Comparison of ENCODE assay signal across 10 cellular contexts in genomic region chr6:5032706-5033105, GRCh38. TPM values are rescaled to one million over a fixed set of nuclear protein-coding genes. Genes with fewer than 3 reads are reported as not detected.
DNase-seq lines count a peak whose midpoint lies in the region; ATAC-seq and TF ChIP-seq lines count a peak whose summit lies in the region.
"Not testable (repeated sequence)": the region's sequence is repeated elsewhere in the genome, so short reads cannot be mapped to it uniquely, and the experiment has no call there.
"Had no signal": no experiment of that assay in that cellular context is flagged by ENCODE, and none has a peak within 500 bp of the region (broad histone marks: within the 10 kb centered on the region; RNA-seq: fewer than 3 reads in every experiment).

No MANE protein-coding gene starts in this region.

- not testable (repeated sequence) for H4K20me1 ChIP-seq in smooth muscle cell (ENCODE audit: low read depth)

- ATAC-seq in esophagus mucosa: peak; percentile 49

- not testable (repeated sequence) for H3K79me2 ChIP-seq in smooth muscle cell (ENCODE audit: low read depth)

- not testable (repeated sequence) for H3K36me3 ChIP-seq in A673 (ENCODE audit: insufficient read depth, low read length, poor library complexity, severe bottlenecking); brain microvascular endothelial cell (replicated peaks); smooth muscle cell (ENCODE audit: low read depth)

- not testable (repeated sequence) for DNase-seq in A673 (ENCODE audit: low spot score); brain microvascular endothelial cell; mesothelial cell of epicardium (ENCODE audit: low spot score in 2 of 2, unreplicated experiment in 2 of 2); smooth muscle cell (lab: John Stamatoyannopoulos, UW; ENCODE audit: unreplicated experiment)
- peak; percentile 57 for DNase-seq in GM03348 (ENCODE audit: low spot score)
- peak; percentile 35 for DNase-seq in NCI-H460 (ENCODE audit: extremely low read depth, low read depth)
- peak; percentile 58 for DNase-seq in hepatic stellate cell (ENCODE audit: low spot score)

- CTCF ChIA-PET in A673 (lab: Charles Lee): not testable (repeated sequence)

- H3K4me3 ChIP-seq in A673 (ENCODE audit: low read depth, low read length, poor library complexity, severe bottlenecking): not testable (repeated sequence)
- H3K4me3 ChIP-seq in brain microvascular endothelial cell (ENCODE audit: low read depth, low read length) (peak overlapping the region; percentile 41), smooth muscle cell (peak overlapping the region; percentile 21)

- not testable (repeated sequence) for TF ChIP-seq CTCF in A673 (conservative IDR thresholded peaks at IDR 0.05; ENCODE audit: low read depth, low read length); brain microvascular endothelial cell (IDR thresholded peaks at IDR 0.05; ENCODE audit: low read depth, low read length, missing control alignments); mesothelial cell of epicardium (IDR thresholded peaks at IDR 0.05; ENCODE audit: unreplicated experiment); smooth muscle cell (IDR thresholded peaks at IDR 0.05; ENCODE audit: borderline replicate concordance, insufficient read depth, poor library complexity, severe bottlenecking)

- H3K9me3 Mint-ChIP-seq in mesothelial cell of epicardium: not testable (repeated sequence)

- intact Hi-C loops in A673 (cut with micrococcal nuclease; ENCODE audit: unreplicated experiment): loop anchor here (10.0 kb wide), 1 partner anchor 98 kb away; no protein-coding TSS in a partner anchor

- peak overlapping the region; percentile 73 for H3K27ac ChIP-seq in A673 (ENCODE audit: low read depth, low read length, poor library complexity, severe bottlenecking)
- not testable (repeated sequence) for H3K27ac ChIP-seq in brain microvascular endothelial cell; smooth muscle cell (ENCODE audit: low read depth)

- H3K27ac Mint-ChIP-seq in mesothelial cell of epicardium: not testable (repeated sequence)

- H3K4me2 ChIP-seq in smooth muscle cell: peak overlapping the region; percentile 76

- WGBS in smooth muscle cell (ENCODE audit: low lambda C conversion rate): 25% methylated on average over 7 of the region's 13 CpGs

- peak overlapping the region; percentile 43 for H3K4me3 Mint-ChIP-seq in mesothelial cell of epicardium

- H2AFZ ChIP-seq in smooth muscle cell (ENCODE audit: low read depth): peak overlapping the region; percentile 75

- not testable (repeated sequence) for H3K9ac ChIP-seq in smooth muscle cell (ENCODE audit: low read depth)

- not testable (repeated sequence) for H3F3A ChIP-seq in smooth muscle cell (ENCODE audit: low read depth)

- peaks cover 49% of the 10 kb centered on the region for H3K4me1 ChIP-seq in A673 (ENCODE audit: insufficient read depth, low read length, poor library complexity, severe bottlenecking)
- H3K4me1 ChIP-seq in smooth muscle cell (ENCODE audit: low read depth): not testable (repeated sequence)

- not testable (repeated sequence) for H3K9me3 ChIP-seq in A673 (ENCODE audit: low read depth, low read length, poor library complexity, severe bottlenecking); smooth muscle cell (replicated peaks; ENCODE audit: low read depth)

- in situ Hi-C loops in brain microvascular endothelial cell (cut with HindIII; ENCODE audit: low pct_ligation_motif_present, low sequenced_read_pairs): not testable (repeated sequence)

- H3K4me1 Mint-ChIP-seq in mesothelial cell of epicardium: peaks cover 40% of the 10 kb centered on the region

- H3K27me3 Mint-ChIP-seq in mesothelial cell of epicardium (ENCODE audit: low read depth): not testable (repeated sequence)

- not testable (repeated sequence) for BruUV-seq in A673 (replicated peaks; lab: Mats Ljungman, UMichigan)

- not testable (repeated sequence) for H3K27me3 ChIP-seq in A673 (replicated peaks; ENCODE audit: insufficient read depth, low read depth, low read length, poor library complexity); brain microvascular endothelial cell (replicated peaks); smooth muscle cell (ENCODE audit: low read depth)

- POLR2A ChIA-PET in A673 (lab: Charles Lee; ENCODE audit: low non-redundant PET): not testable (repeated sequence)

- not testable (repeated sequence) for H3K36me3 Mint-ChIP-seq in mesothelial cell of epicardium

RNA-seq across cellular contexts. Expression of gene RPP40, which starts 28.9 kb away (rescaled TPM):
- total RNA-seq in A673 (2021): 28.0 and 30.7 TPM in 2 replicates
- 38.6 and 42.0 TPM in 2 replicates for total RNA-seq in NCI-H460 (2014; rRNA removed; shearing (Covaris generic))
- 27.3 and 55.1 TPM in 2 replicates for polyA plus RNA-seq in NCI-H460 (2014; cell fraction: nucleus; rRNA removed)
- total RNA-seq in esophagus mucosa: 12.8 TPM
- 6.8 to 7.2 TPM (median 6.9 TPM) in 3 replicates for total RNA-seq in mesothelial cell of epicardium
- 7.7 and 11.0 TPM in 2 replicates for total RNA-seq in smooth muscle cell
- 6.7 and 9.9 TPM in 2 replicates for polyA plus RNA-seq in smooth muscle cell

RNA-seq across cellular contexts. Expression of gene PPP1R3G, which starts 52.4 kb away (rescaled TPM):
- total RNA-seq in A673 (2021): 0.24 and 0.81 TPM in 2 replicates
- total RNA-seq in NCI-H460 (2014; rRNA removed; shearing (Covaris generic)): 0.22 and 0.40 TPM in 2 replicates
- 0.07 TPM in 1 of 2 replicates, not detected in the other for polyA plus RNA-seq in NCI-H460 (2014; cell fraction: nucleus; rRNA removed)
- 2.0 TPM for total RNA-seq in esophagus mucosa
- 1.1 to 1.3 TPM (median 1.2 TPM) in 3 replicates for total RNA-seq in mesothelial cell of epicardium
- total RNA-seq in smooth muscle cell: 0.63 and 1.4 TPM in 2 replicates
- 1.4 and 1.8 TPM in 2 replicates for polyA plus RNA-seq in smooth muscle cell
- total RNA-seq: activated T-cell treated with anti-CD3 and anti-CD28 coated beads, Interleukin-2, amount 50 U/mL, for 4 hours; CD4-positive, alpha-beta memory T cell had no signal
- polyA plus RNA-seq: CD4-positive, alpha-beta memory T cell had no signal
